Comparison of ENCODE assay signal across 10 cellular contexts in genomic region chr15:67862771-67863441, GRCh38. TPM values are rescaled to one million over a fixed set of nuclear protein-coding genes. Genes with fewer than 3 reads are reported as not detected.
DNase-seq lines count a peak whose midpoint lies in the region; ATAC-seq lines count a peak whose summit lies in the region.
"Had no signal": no experiment of that assay in that cellular context is flagged by ENCODE, and none has a peak within 500 bp of the region (broad histone marks: within the 10 kb centered on the region; RNA-seq: fewer than 3 reads in every experiment).

No MANE protein-coding gene starts in this region.

- H3K27ac ChIP-seq in BLaER1 treated with 17β-estradiol and CSF1 and Interleukin-3, amounts not matched to agents 10 nM and 100 nM, result no peak overlapping the region

- H3K4me3 ChIP-seq in BLaER1 treated with 17β-estradiol and CSF1 and Interleukin-3, amounts not matched to agents 10 nM and 100 nM, result peak overlapping the region in 9 of 10 experiments; percentile 47 to 64 (median 54); a peak in 13 of 20 replicates
- H3K4me3 ChIP-seq in mucosa of stomach (ENCODE audit: low read length), result peak overlapping the region; percentile 3
- H3K4me3 ChIP-seq: lung had no signal

- H4K20me1 ChIP-seq in BLaER1 treated with 17β-estradiol and CSF1 and Interleukin-3, amounts not matched to agents 10 nM and 100 nM, result no peaks in the 10 kb centered on the region

- intact Hi-C loops in Right ventricle myocardium superior (cut with DNase I), result loop anchor here (2.0 kb wide), 1 partner anchor 292 kb away; no protein-coding TSS in a partner anchor

- POLR2A ChIA-PET in activated CD8-positive, alpha-beta T cell treated with anti-CD3 and anti-CD28 coated beads, Interleukin-2, amount 10 ng/mL, durations not matched to agents 7 days and 5 days (lab: Charles Lee), result no interaction called here

- H3K27ac Mint-ChIP-seq in activated CD8-positive, alpha-beta T cell treated with anti-CD3 and anti-CD28 coated beads, Interleukin-2, amount 10 ng/mL, durations not matched to agents 7 days and 5 days, result no peak overlapping the region
- H3K27ac Mint-ChIP-seq: activated naive CD4-positive, alpha-beta T cell treated with anti-CD3 and anti-CD28 coated beads for 36 hours had no signal

- peaks cover 14 to 27% (median 24%) of the 10 kb centered on the region in 10 experiments for H3K4me1 ChIP-seq in BLaER1 treated with 17β-estradiol and CSF1 and Interleukin-3, amounts not matched to agents 10 nM and 100 nM
- no peaks in the 10 kb centered on the region for H3K4me1 ChIP-seq in mucosa of stomach (ENCODE audit: control insufficient read depth, insufficient read depth, low read length)

- H3K4me2 ChIP-seq in BLaER1 treated with 17β-estradiol and CSF1 and Interleukin-3, amounts not matched to agents 10 nM and 100 nM, result peak overlapping the region; percentile 72 to 92 (median 87)

- no peaks in the 10 kb centered on the region for H3K36me3 Mint-ChIP-seq in activated CD8-positive, alpha-beta T cell treated with anti-CD3 and anti-CD28 coated beads, Interleukin-2, amount 10 ng/mL, durations not matched to agents 7 days and 5 days (ENCODE audit: low read depth)

- no peaks in the 10 kb centered on the region for H3K9me3 ChIP-seq in BLaER1 treated with 17β-estradiol and CSF1 and Interleukin-3, amounts not matched to agents 10 nM and 100 nM (replicated peaks in 1 of 11)
- no peaks in the 10 kb centered on the region for H3K9me3 ChIP-seq in mucosa of stomach (ENCODE audit: control insufficient read depth, low read length)

- ATAC-seq in GM21825 (IDR thresholded peaks at IDR 0.05; ENCODE audit: unreplicated experiment) (peak; percentile 32), HG02642 (IDR thresholded peaks at IDR 0.05; ENCODE audit: poor library complexity, unreplicated experiment) (no peak), Right ventricle myocardium superior (ENCODE audit: poor library complexity) (no peak)
- ATAC-seq in activated CD8-positive, alpha-beta T cell treated with anti-CD3 and anti-CD28 coated beads, Interleukin-2, amount 10 ng/mL, durations not matched to agents 7 days and 5 days, result no peak

- DNase-seq in activated CD8-positive, alpha-beta T cell treated with anti-CD3 and anti-CD28 coated beads, Interleukin-2, amount 10 ng/mL, durations not matched to agents 7 days and 5 days, result no peak
- DNase-seq in OCI-M1 (lab: John Stamatoyannopoulos, UW) (no peak), NCI-H510A treated with DMSO at 0.1 percent for 48 hours (lab: John Stamatoyannopoulos, UW) (no peak), Right ventricle myocardium superior (no peak)

- peak overlapping the region; percentile 45 for H3K4me3 Mint-ChIP-seq in activated CD8-positive, alpha-beta T cell treated with anti-CD3 and anti-CD28 coated beads, Interleukin-2, amount 10 ng/mL, durations not matched to agents 7 days and 5 days
- H3K4me3 Mint-ChIP-seq: activated naive CD4-positive, alpha-beta T cell treated with anti-CD3 and anti-CD28 coated beads for 36 hours had no signal

- no peaks in the 10 kb centered on the region for H3K9me3 Mint-ChIP-seq in activated CD8-positive, alpha-beta T cell treated with anti-CD3 and anti-CD28 coated beads, Interleukin-2, amount 10 ng/mL, durations not matched to agents 7 days and 5 days (ENCODE audit: insufficient read depth)
- H3K9me3 Mint-ChIP-seq: activated naive CD4-positive, alpha-beta T cell treated with anti-CD3 and anti-CD28 coated beads for 36 hours had no signal

- no peaks in the 10 kb centered on the region for H3K27me3 ChIP-seq in BLaER1 treated with 17β-estradiol and CSF1 and Interleukin-3, amounts not matched to agents 10 nM and 100 nM
- no peaks in the 10 kb centered on the region for H3K27me3 ChIP-seq in mucosa of stomach (ENCODE audit: control insufficient read depth, insufficient read depth, low read length)

- H3K36me3 ChIP-seq in BLaER1 treated with 17β-estradiol and CSF1 and Interleukin-3, amounts not matched to agents 10 nM and 100 nM, result no peaks in the 10 kb centered on the region
- no peaks in the 10 kb centered on the region for H3K36me3 ChIP-seq in mucosa of stomach (ENCODE audit: control insufficient read depth, insufficient read depth, low read length)

- peaks cover 15% of the 10 kb centered on the region for H3K27me3 Mint-ChIP-seq in activated CD8-positive, alpha-beta T cell treated with anti-CD3 and anti-CD28 coated beads, Interleukin-2, amount 10 ng/mL, durations not matched to agents 7 days and 5 days (ENCODE audit: low read depth)

- H3K4me1 Mint-ChIP-seq in activated CD8-positive, alpha-beta T cell treated with anti-CD3 and anti-CD28 coated beads, Interleukin-2, amount 10 ng/mL, durations not matched to agents 7 days and 5 days (ENCODE audit: low read depth), result peaks cover 5% of the 10 kb centered on the region

- peak overlapping the region; percentile 48 to 70 (median 63); a peak in 20 of 22 replicates for H3K9ac ChIP-seq in BLaER1 treated with 17β-estradiol and CSF1 and Interleukin-3, amounts not matched to agents 10 nM and 100 nM
- peak overlapping the region; percentile 35 for H3K9ac ChIP-seq in mucosa of stomach (ENCODE audit: low read length)

- CTCF ChIA-PET in activated CD8-positive, alpha-beta T cell treated with anti-CD3 and anti-CD28 coated beads, Interleukin-2, amount 10 ng/mL, durations not matched to agents 7 days and 5 days (lab: Charles Lee), result interaction anchor here (0.7 to 2.2 kb wide), 19 partner anchors 9 to 443 kb away, joined by 3 to 16 read pairs (median 4); partner anchors contain the start of gene PIAS1

RNA-seq across cellular contexts. Expression of gene RNU6-1, which starts 23.1 kb away (rescaled TPM):
- total RNA-seq in activated CD8-positive, alpha-beta T cell treated with anti-CD3 and anti-CD28 coated beads, Interleukin-2, amount 10 ng/mL, durations not matched to agents 7 days and 5 days, result not detected
- not detected for total RNA-seq in Right ventricle myocardium superior
- total RNA-seq: activated naive CD4-positive, alpha-beta T cell treated with anti-CD3 and anti-CD28 coated beads for 36 hours; lung had no signal

RNA-seq across cellular contexts. Expression of gene SKOR1, which starts 37.6 kb away (rescaled TPM):
- under 1 TPM; 0.21 to 0.32 TPM for total RNA-seq in activated CD8-positive, alpha-beta T cell treated with anti-CD3 and anti-CD28 coated beads, Interleukin-2, amount 10 ng/mL, durations not matched to agents 7 days and 5 days
- 0.11 TPM for total RNA-seq in Right ventricle myocardium superior
